In the genomic region with DNA sequence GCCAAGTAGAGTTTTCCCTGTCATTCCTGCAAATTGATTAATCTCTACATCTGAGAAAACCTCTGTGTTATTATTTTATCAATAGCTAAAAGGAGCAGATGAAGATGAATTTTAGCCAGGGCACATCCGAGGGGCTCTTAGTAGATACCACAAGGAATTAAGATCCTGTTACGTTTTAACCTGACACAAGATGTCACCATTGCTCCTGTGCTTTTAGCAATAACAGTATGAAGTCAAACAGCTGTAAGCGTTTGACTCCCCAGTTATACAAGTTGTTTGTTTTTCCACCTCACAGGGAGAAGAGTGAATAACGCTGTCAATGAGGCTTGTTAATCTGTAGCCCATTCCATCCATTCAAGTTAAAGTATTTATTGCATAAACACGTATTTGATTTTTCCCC, we compare ENCODE assay signal across 9 cellular contexts.
A peak's percentile ranks its signal among the peaks of the same experiment; 100 is the strongest.
DNase-seq lines count a peak whose midpoint lies in the region; ATAC-seq and TF ChIP-seq lines count a peak whose summit lies in the region.
"Had no signal": no experiment of that assay in that cellular context is flagged by ENCODE, and none has a peak within 500 bp of the region (broad histone marks: within the 10 kb centered on the region; RNA-seq: fewer than 3 reads in every experiment).

No MANE protein-coding gene starts in this region.

- H3K4me2 ChIP-seq in OCI-LY1 (ENCODE audit: low read length), result no peak overlapping the region

- no peaks in the 10 kb centered on the region for H3K27me3 ChIP-seq in OCI-LY1 (ENCODE audit: insufficient read depth, low read length)

- H3K9ac ChIP-seq in OCI-LY1 (ENCODE audit: low read length), result no peak overlapping the region

- H3K27ac ChIP-seq in OCI-LY1 (ENCODE audit: low read depth, low read length, poor library complexity, severe bottlenecking), result no peak overlapping the region

- H3K36me3 ChIP-seq in OCI-LY1 (ENCODE audit: insufficient read depth, low read length), result no peaks in the 10 kb centered on the region

- H3K4me3 ChIP-seq in OCI-LY1 (ENCODE audit: low read depth, low read length, poor library complexity, severe bottlenecking) (no peak overlapping the region), fibroblast of villous mesenchyme (ENCODE audit: low read depth, low read length) (no peak overlapping the region)

- no peaks in the 10 kb centered on the region for H3K79me2 ChIP-seq in OCI-LY1 (ENCODE audit: insufficient read depth, low read length)

- H3K9me2 ChIP-seq in OCI-LY1 (ENCODE audit: low read depth, low read length), result no peaks in the 10 kb centered on the region

- no peaks in the 10 kb centered on the region for H3K4me1 ChIP-seq in OCI-LY1 (ENCODE audit: insufficient read depth, low read length, severe bottlenecking)

- H3F3A ChIP-seq in OCI-LY1 (ENCODE audit: insufficient read depth, low read length), result no peaks in the 10 kb centered on the region

- peak; percentile 16 for DNase-seq in AG09319 (ENCODE audit: extremely low read depth, low read depth)
- DNase-seq in GM20000 (ENCODE audit: low spot score), result peak; percentile 19
- peak; percentile 28 for DNase-seq in fibroblast of villous mesenchyme (ENCODE audit: low read depth)
- no peak for DNase-seq in UCSD-AML1 (lab: John Stamatoyannopoulos, UW; ENCODE audit: unreplicated experiment)
- DNase-seq in activated CD8-positive, alpha-beta memory T cell treated with anti-CD3 and anti-CD28 coated beads for 24 hours, result no peak
- no peak for DNase-seq in activated CD4-positive, alpha-beta T cell treated with anti-CD3 and anti-CD28 coated beads, Interleukin-2, amount 50 U/mL, for 1 hour
- DNase-seq: activated CD8-positive, alpha-beta memory T cell treated with anti-CD3 and anti-CD28 coated beads, Interleukin-2, amount 50 U/mL, for 48 hours had no signal

- no peaks in the 10 kb centered on the region for H4K20me1 ChIP-seq in OCI-LY1 (ENCODE audit: insufficient read depth, low read length)

- no peak overlapping the region for H2AFZ ChIP-seq in OCI-LY1 (ENCODE audit: low read length)

- TF ChIP-seq CTCF in AG09319 (IDR thresholded peaks at IDR 0.05; ENCODE audit: low read depth, low read length) (peak; percentile 33), GM20000 (IDR thresholded peaks at IDR 0.05; ENCODE audit: extremely low read depth, missing control alignments) (no peak), OCI-LY1 (IDR thresholded peaks at IDR 0.05; ENCODE audit: low read length) (peak; percentile 12; the same call in 1 of the 2 replicates), fibroblast of villous mesenchyme (IDR thresholded peaks at IDR 0.05; ENCODE audit: insufficient read depth, low read depth, low read length) (peak; percentile 19)

- ATAC-seq in GM21447 (IDR thresholded peaks at IDR 0.05; ENCODE audit: unreplicated experiment), result no peak

- no peaks in the 10 kb centered on the region for H3K9me3 ChIP-seq in OCI-LY1 (ENCODE audit: low read length)

Comparison
In these comparisons a context has a peak if more than half of its experiments do, and no peak if none do; other contexts are left out.
1. DNase-seq: peak in AG09319 (single experiment), GM20000 (single experiment) and fibroblast of villous mesenchyme (single experiment); none in UCSD-AML1 (single experiment), activated CD8-positive, alpha-beta memory T cell treated with anti-CD3 and anti-CD28 coated beads for 24 hours (single experiment) and activated CD4-positive, alpha-beta T cell treated with anti-CD3 and anti-CD28 coated beads, Interleukin-2, amount 50 U/mL, for 1 hour (single experiment).